24 cellular contexts compared by ENCODE assay signal in genomic region chr2:1297376-1298159, GRCh38.
DNase-seq lines count a peak whose midpoint lies in the region; ATAC-seq and TF ChIP-seq lines count a peak whose summit lies in the region.
"Had no signal": no experiment of that assay in that cellular context is flagged by ENCODE, and none has a peak within 500 bp of the region (broad histone marks: within the 10 kb centered on the region; RNA-seq: fewer than 3 reads in every experiment).

No MANE protein-coding gene starts in this region.

- no peak for TF ChIP-seq POLR2A in esophagus muscularis mucosa (IDR thresholded peaks at IDR 0.05; ENCODE audit: low read depth)

- intact Hi-C loops in left cardiac atrium (cut with DNase I): no loop called here
- intact Hi-C loops in esophagus muscularis mucosa (cut with DNase I): no loop called here

- 69% methylated on average over 17 of the region's 17 CpGs for WGBS in esophagus muscularis mucosa
- WGBS in neuronal stem cell (ENCODE audit: extremely low coverage in 2 of 2, insufficient read length in 2 of 2, insufficient replicate concordance in 1 of 2), 2 donors: no CpG with 5 or more reads among the region's 17 CpGs

- H2AK5ac ChIP-seq in neuronal stem cell (ENCODE audit: low read depth, low read length): no peak overlapping the region

- H3K27me3 ChIP-seq in right atrium auricular region (no peaks in the 10 kb centered on the region), esophagus muscularis mucosa (peaks cover 0 to 14% (median 0%) of the 10 kb centered on the region in 4 donors), neuronal stem cell (ENCODE audit: control insufficient read depth in 3 of 3, insufficient read depth in 3 of 3, low read depth in 1 of 3, low read length in 3 of 3) (no peaks in the 10 kb centered on the region), BE2C (no peaks in the 10 kb centered on the region)
- H3K27me3 ChIP-seq: BLaER1 had no signal

- H4K8ac ChIP-seq in neuronal stem cell (ENCODE audit: low read depth, low read length): no peak overlapping the region

- no peak overlapping the region for H2BK15ac ChIP-seq in neuronal stem cell (ENCODE audit: low read length)

- no peak overlapping the region for H2BK12ac ChIP-seq in neuronal stem cell (ENCODE audit: low read length)

- H3K23ac ChIP-seq in neuronal stem cell (ENCODE audit: low read depth, low read length, poor library complexity): peak overlapping the region; percentile 29

- no peaks in the 10 kb centered on the region for H3K36me3 ChIP-seq in right atrium auricular region
- H3K36me3 ChIP-seq in esophagus muscularis mucosa: no peaks in the 10 kb centered on the region
- no peaks in the 10 kb centered on the region for H3K36me3 ChIP-seq in neuronal stem cell (replicated peaks in 1 of 2; ENCODE audit: control insufficient read depth in 2 of 2, insufficient read depth in 2 of 2, low read length in 2 of 2)
- no peaks in the 10 kb centered on the region for H3K36me3 ChIP-seq in BE2C
- H3K36me3 ChIP-seq: BLaER1 had no signal

- H3K27ac ChIP-seq in right atrium auricular region: no peak overlapping the region
- no peak overlapping the region for H3K27ac ChIP-seq in esophagus muscularis mucosa (replicated peaks in 1 of 4)
- no peak overlapping the region for H3K27ac ChIP-seq in neuronal stem cell (replicated peaks; ENCODE audit: low read length)
- H3K27ac ChIP-seq: BLaER1 had no signal

- H2BK5ac ChIP-seq in neuronal stem cell (ENCODE audit: low read length): no peak overlapping the region

- no peak overlapping the region for H4K91ac ChIP-seq in neuronal stem cell (ENCODE audit: low read depth, low read length, poor library complexity)

- H3K18ac ChIP-seq in neuronal stem cell (ENCODE audit: low read length): peak overlapping the region; percentile 27

- no peak overlapping the region for H2AFZ ChIP-seq in neuronal stem cell (ENCODE audit: low read length)

- TF ChIP-seq EP300 in esophagus muscularis mucosa (IDR thresholded peaks at IDR 0.05): no peak

- no peak overlapping the region for H3K4ac ChIP-seq in neuronal stem cell (ENCODE audit: low read length)

- no peak for ATAC-seq in left cardiac atrium
- ATAC-seq in GM21528 (IDR thresholded peaks at IDR 0.05; ENCODE audit: low FRiP score, unreplicated experiment): no peak
- ATAC-seq: GM12878 had no signal

- H2BK120ac ChIP-seq in neuronal stem cell (ENCODE audit: low read depth, low read length): no peak overlapping the region

- H3K9me3 ChIP-seq in right atrium auricular region (no peaks in the 10 kb centered on the region), esophagus muscularis mucosa (peaks cover 0 to 3% (median 0%) of the 10 kb centered on the region in 4 donors), neuronal stem cell (replicated peaks in 1 of 2; ENCODE audit: control insufficient read depth in 2 of 2, insufficient read depth in 1 of 2, low read depth in 1 of 2, low read length in 2 of 2) (no peaks in the 10 kb centered on the region), BE2C (no peaks in the 10 kb centered on the region)
- H3K9me3 ChIP-seq: BLaER1 had no signal

- H3K79me1 ChIP-seq in neuronal stem cell (ENCODE audit: low read depth, low read length): no peaks in the 10 kb centered on the region

- no peak overlapping the region for H3K9ac ChIP-seq in neuronal stem cell (ENCODE audit: low read depth, low read length, poor library complexity)
- H3K9ac ChIP-seq: BLaER1 had no signal

- no peak for TF ChIP-seq CTCF in right atrium auricular region (IDR thresholded peaks at IDR 0.05)
- TF ChIP-seq CTCF in esophagus muscularis mucosa (IDR thresholded peaks at IDR 0.05): no peak
- TF ChIP-seq CTCF in BE2C (IDR thresholded peaks at IDR 0.05; ENCODE audit: low read depth, low read length): no peak

- H3K4me1 ChIP-seq in right atrium auricular region (no peaks in the 10 kb centered on the region), esophagus muscularis mucosa (no peaks in the 10 kb centered on the region), neuronal stem cell (ENCODE audit: control insufficient read depth in 2 of 2, insufficient read depth in 1 of 2, low read depth in 1 of 2, low read length in 2 of 2) (no peaks in the 10 kb centered on the region), BE2C (no peaks in the 10 kb centered on the region)
- H3K4me1 ChIP-seq: BLaER1 had no signal

- DNase-seq in right atrium auricular region (ENCODE audit: low spot score): peak; percentile 18
- DNase-seq in left cardiac atrium: no peak
- peak; percentile 84 for DNase-seq in esophagus muscularis mucosa (ENCODE audit: extremely low spot score)
- peak; percentile 83 for DNase-seq in mesenteric fat pad (ENCODE audit: low spot score)
- no peak for DNase-seq in neuronal stem cell (ENCODE audit: low spot score)
- DNase-seq in BE2C: no peak
- no peak for DNase-seq in AML-193 (lab: John Stamatoyannopoulos, UW)
- DNase-seq: 8988T; ACHN; C1 segment of cervical spinal cord; CD4-positive, alpha-beta memory T cell; CD4-positive, CD25-positive, alpha-beta regulatory T cell; CD8-positive, alpha-beta memory T cell; COR-L47; DMS 273 treated with DMSO at 0.1 percent for 48 hours; DMS153; DMS53; DMS79; DND-41; EL; GDM1 had no signal

- H3K4me3 ChIP-seq in right atrium auricular region: no peak overlapping the region
- no peak overlapping the region for H3K4me3 ChIP-seq in esophagus muscularis mucosa
- H3K4me3 ChIP-seq in neuronal stem cell (ENCODE audit: low read length in 2 of 2): no peak overlapping the region
- no peak overlapping the region for H3K4me3 ChIP-seq in BE2C (ENCODE audit: low read depth, low read length)
- H3K4me3 ChIP-seq: BLaER1, GM12878 had no signal

- H3K4me2 ChIP-seq in neuronal stem cell (ENCODE audit: insufficient read depth, low read length, poor library complexity, severe bottlenecking): no peak overlapping the region
- H3K4me2 ChIP-seq: BLaER1 had no signal

- H3K14ac ChIP-seq in neuronal stem cell (ENCODE audit: low read length): no peak overlapping the region

Comparison
In these comparisons a context has a peak if more than half of its experiments do, and no peak if none do; other contexts are left out.
1. DNase-seq: peak in right atrium auricular region (single experiment), esophagus muscularis mucosa (single experiment) and mesenteric fat pad (single experiment); none in left cardiac atrium (single experiment), neuronal stem cell (single experiment), BE2C (single experiment) and AML-193 (0 of 2).